ENCODE assay signal across 12 cellular contexts in genomic region chr6:143594647-143595046, GRCh38.
DNase-seq lines count a peak whose midpoint lies in the region; ATAC-seq, FAIRE-seq and TF ChIP-seq lines count a peak whose summit lies in the region.
"Had no signal": no experiment of that assay in that cellular context is flagged by ENCODE, and none has a peak within 500 bp of the region (broad histone marks: within the 10 kb centered on the region; RNA-seq: fewer than 3 reads in every experiment).

No MANE protein-coding gene starts in this region.

- no peak overlapping the region for H3K27ac ChIP-seq in upper lobe of right lung

- H3K4me3 ChIP-seq in upper lobe of right lung: no peak overlapping the region

- no peak for FAIRE-seq in D721Med (lab: Jason Lieb, UNC)
- FAIRE-seq: G401.6 had no signal

- H3K36me3 ChIP-seq in upper lobe of right lung: no peaks in the 10 kb centered on the region

- H3K27me3 ChIP-seq in upper lobe of right lung: no peaks in the 10 kb centered on the region

- TF ChIP-seq CTCF in upper lobe of right lung (IDR thresholded peaks at IDR 0.05): no peak
- no peak for TF ChIP-seq CTCF in D721Med (IDR thresholded peaks at IDR 0.05; ENCODE audit: insufficient read depth, missing control alignments)

- ATAC-seq in upper lobe of right lung (peak; percentile 32), HG03354 (IDR thresholded peaks at IDR 0.05; ENCODE audit: poor library complexity, severe bottlenecking, unreplicated experiment) (no peak)

- no peaks in the 10 kb centered on the region for H3K9me3 ChIP-seq in upper lobe of right lung

- intact Hi-C loops in upper lobe of right lung (cut with DNase I): no loop called here

- no peaks in the 10 kb centered on the region for H3K4me1 ChIP-seq in upper lobe of right lung

- DNase-seq in stimulated activated naive CD4-positive, alpha-beta T cell treated with Interleukin-2 at 50 U/mL for 16 hours (lab: John Stamatoyannopoulos, UW): peak; percentile 6
- DNase-seq in stimulated activated naive CD4-positive, alpha-beta T cell (lab: John Stamatoyannopoulos, UW): no peak
- DNase-seq in cerebellum (ENCODE audit: low spot score) (peak; percentile 3), kidney tubule cell (ENCODE audit: low spot score) (peak; percentile 66), upper lobe of right lung (no peak), NCI-H345 treated with DMSO at 0.1 percent for 48 hours (lab: John Stamatoyannopoulos, UW; ENCODE audit: unreplicated experiment) (no peak), D721Med (ENCODE audit: insufficient read length, low spot score) (no peak)
- DNase-seq: glutamatergic neuron; NCI-H1930; stimulated activated CD4-positive, alpha-beta T cell treated with anti-CD3 and anti-CD28 coated beads, Interleukin-4, amount 100 ng/mL, for 1 hour had no signal

Comparison
In these comparisons a context has a peak if more than half of its experiments do, and no peak if none do; other contexts are left out.
1. DNase-seq: peak in stimulated activated naive CD4-positive, alpha-beta T cell treated with Interleukin-2 at 50 U/mL for 16 hours (single experiment), cerebellum (single experiment) and kidney tubule cell (single experiment); none in stimulated activated naive CD4-positive, alpha-beta T cell (0 of 6), upper lobe of right lung (single experiment), NCI-H345 treated with DMSO at 0.1 percent for 48 hours (single experiment) and D721Med (single experiment).